1 cellular context compared by ENCODE assay signal in genomic region chr3:171748341-171748918, GRCh38.
A peak's percentile ranks its signal among the peaks of the same experiment; 100 is the strongest.
TF ChIP-seq lines count a peak whose summit lies in the region.

No MANE protein-coding gene starts in this region.

TF ChIP-seq in K562, 482 proteins besides CTCF, POLR2A, EP300 and RAD21 (continued from another document):
- peak; percentile 73 for TF ChIP-seq TEAD4 (IDR thresholded peaks at IDR 0.05; ENCODE audit: low read length)
- no peak for TF ChIP-seq TEAD4 (CRISPR knock-in tag; IDR thresholded peaks at IDR 0.05; ENCODE audit: borderline replicate concordance)
- no peak for TF ChIP-seq ZNF263 (CRISPR knock-in tag; IDR thresholded peaks at IDR 0.05; ENCODE audit: borderline replicate concordance)
- TF ChIP-seq SMC3 (conservative IDR thresholded peaks at IDR 0.05; ENCODE audit: insufficient read depth, low read depth, low read length), result no peak
- peak; percentile 79 for TF ChIP-seq CBFA2T3 (IDR thresholded peaks at IDR 0.05)
- no peak for TF ChIP-seq ETV5 (CRISPR knock-in tag; IDR thresholded peaks at IDR 0.05; ENCODE audit: low read depth)
- TF ChIP-seq NCOR1 (IDR thresholded peaks at IDR 0.05), result peak; percentile 68
- no peak for TF ChIP-seq ZNF253 (CRISPR knock-in tag; conservative IDR thresholded peaks at IDR 0.05)
- TF ChIP-seq SOX6 (IDR thresholded peaks at IDR 0.05), result peak; percentile 66
- TF ChIP-seq STAT5A (IDR thresholded peaks at IDR 0.05; ENCODE audit: borderline replicate concordance, low read length), result peak; percentile 34; the same call in 1 of the 2 replicates
- no peak for TF ChIP-seq ZFP1 (CRISPR knock-in tag; IDR thresholded peaks at IDR 0.05)
- peak; percentile 79 for TF ChIP-seq ARID1B (IDR thresholded peaks at IDR 0.05)
